ENCODE assay signal across 1 cellular context in the genomic region with DNA sequence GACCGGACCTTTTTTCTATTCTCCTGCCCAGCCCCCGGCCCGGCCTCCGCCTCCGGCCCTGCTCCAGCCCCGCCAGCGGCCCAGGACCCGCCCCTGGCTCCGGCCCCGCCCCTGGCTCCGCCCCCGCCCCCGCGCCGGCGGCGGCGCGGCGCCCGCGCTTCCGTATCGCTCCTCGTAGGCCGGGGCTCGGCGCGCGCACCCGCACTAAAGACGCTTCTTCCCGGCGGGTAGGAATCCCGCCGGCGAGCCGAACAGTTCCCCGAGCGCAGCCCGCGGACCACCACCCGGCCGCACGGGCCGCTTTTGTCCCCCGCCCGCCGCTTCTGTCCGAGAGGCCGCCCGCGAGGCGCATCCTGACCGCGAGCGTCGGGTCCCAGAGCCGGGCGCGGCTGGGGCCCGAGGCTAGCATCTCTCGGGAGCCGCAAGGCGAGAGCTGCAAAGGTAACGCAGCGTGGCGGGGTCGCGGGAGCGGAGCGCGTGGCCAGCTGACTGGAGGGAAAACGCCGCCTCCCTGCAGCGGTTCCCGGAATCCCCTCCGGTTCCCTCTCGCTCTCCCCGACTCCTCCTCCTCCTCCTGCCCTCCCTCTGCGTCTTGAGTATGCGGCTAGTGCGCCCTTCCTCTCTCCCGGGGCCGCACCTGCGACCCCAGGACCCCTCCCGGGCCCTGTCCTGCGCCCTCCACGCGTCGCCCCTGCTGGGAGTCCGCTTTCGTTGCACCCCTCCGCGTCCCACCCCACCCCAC.
TF ChIP-seq lines count a peak whose summit lies in the region.

Gene IFNAR2, plus strand, starts transcription at position 163 of the 742 bp plus-strand sequence. CDS start 11,985 bp downstream, outside the sequence.

TF ChIP-seq in HepG2, 621 proteins besides CTCF, POLR2A, EP300 and RAD21 (continued from another document and continues in another):
- TF ChIP-seq RERE (CRISPR knock-in tag; IDR thresholded peaks at IDR 0.05; ENCODE audit: low read depth) (no peak), KLF6 (CRISPR knock-in tag; IDR thresholded peaks at IDR 0.05) (0 out of 2 replicates have a peak, but pooled peaks have one; percentile 35), RFXAP (CRISPR knock-in tag; IDR thresholded peaks at IDR 0.05; ENCODE audit: borderline replicate concordance) (no peak), SALL1 (CRISPR knock-in tag; IDR thresholded peaks at IDR 0.05) (peak; percentile 40), YEATS4 (CRISPR knock-in tag; IDR thresholded peaks at IDR 0.05; ENCODE audit: borderline replicate concordance) (peak; percentile 73), TBX2 (CRISPR knock-in tag; IDR thresholded peaks at IDR 0.05; ENCODE audit: borderline replicate concordance) (peak; percentile 23; the same call in 1 of the 2 replicates), BRD4 (CRISPR knock-in tag; IDR thresholded peaks at IDR 0.05) (no peak), STAG1 (CRISPR knock-in tag; IDR thresholded peaks at IDR 0.05) (no peak), KLF12 (CRISPR knock-in tag; IDR thresholded peaks at IDR 0.05; ENCODE audit: borderline replicate concordance) (no peak), SP2 (CRISPR knock-in tag; IDR thresholded peaks at IDR 0.05) (peak; percentile 50; the same call in 1 of the 2 replicates), ELF4 (CRISPR knock-in tag; IDR thresholded peaks at IDR 0.05; ENCODE audit: borderline replicate concordance) (0 out of 2 replicates have a peak, but pooled peaks have one; percentile 35), BRF2 (CRISPR knock-in tag; IDR thresholded peaks at IDR 0.05) (0 out of 2 replicates have a peak, but pooled peaks have one; percentile 56), HMGXB4 (CRISPR knock-in tag; IDR thresholded peaks at IDR 0.05; ENCODE audit: borderline replicate concordance in 1 of 2, low read depth in 1 of 2) (peak in 1 of 2 experiments; percentile 31; a peak in 1 of 4 replicates), CBX1 (IDR thresholded peaks at IDR 0.05; ENCODE audit: low read depth) (no peak), NFKB2 (CRISPR knock-in tag; IDR thresholded peaks at IDR 0.05; ENCODE audit: borderline replicate concordance) (no peak), ATF3 (CRISPR knock-in tag; IDR thresholded peaks at IDR 0.05) (no peak), MAFG (CRISPR knock-in tag; IDR thresholded peaks at IDR 0.05) (peak; percentile 64), ADNP (CRISPR knock-in tag; IDR thresholded peaks at IDR 0.05) (no peak), ZNF878 (CRISPR knock-in tag; IDR thresholded peaks at IDR 0.05) (no peak), ZNF639 (CRISPR knock-in tag; conservative IDR thresholded peaks at IDR 0.05) (0 out of 2 replicates have a peak, but pooled peaks have one; percentile 25), SAP130 (CRISPR knock-in tag; IDR thresholded peaks at IDR 0.05; ENCODE audit: low read depth) (peak; percentile 26), NBN (conservative IDR thresholded peaks at IDR 0.05) (no peak), SNAPC2 (CRISPR knock-in tag; IDR thresholded peaks at IDR 0.05) (no peak), ZUFSP (CRISPR knock-in tag; IDR thresholded peaks at IDR 0.05; ENCODE audit: borderline replicate concordance) (no peak), POGZ (CRISPR knock-in tag; IDR thresholded peaks at IDR 0.05) (no peak; the same call in 1 of the 2 replicates), ZNF879 (CRISPR knock-in tag; IDR thresholded peaks at IDR 0.05) (0 out of 2 replicates have a peak, but pooled peaks have one; percentile 67), MAZ (IDR thresholded peaks at IDR 0.05; ENCODE audit: borderline replicate concordance, low read depth, low read length) (peak; percentile 44; the same call in 1 of the 2 replicates), MAZ (CRISPR knock-in tag; IDR thresholded peaks at IDR 0.05; ENCODE audit: low read depth) (no peak; the same call in 1 of the 2 replicates), POLR2G (IDR thresholded peaks at IDR 0.05; ENCODE audit: low read depth, low read length) (peak; percentile 60), AGO1 (IDR thresholded peaks at IDR 0.05; ENCODE audit: low read depth, low read length, poor library complexity, severe bottlenecking) (no peak), NCOA1 (CRISPR knock-in tag; IDR thresholded peaks at IDR 0.05) (0 out of 2 replicates have a peak, but pooled peaks have one; percentile 27)
- TF ChIP-seq, protein P1, sequence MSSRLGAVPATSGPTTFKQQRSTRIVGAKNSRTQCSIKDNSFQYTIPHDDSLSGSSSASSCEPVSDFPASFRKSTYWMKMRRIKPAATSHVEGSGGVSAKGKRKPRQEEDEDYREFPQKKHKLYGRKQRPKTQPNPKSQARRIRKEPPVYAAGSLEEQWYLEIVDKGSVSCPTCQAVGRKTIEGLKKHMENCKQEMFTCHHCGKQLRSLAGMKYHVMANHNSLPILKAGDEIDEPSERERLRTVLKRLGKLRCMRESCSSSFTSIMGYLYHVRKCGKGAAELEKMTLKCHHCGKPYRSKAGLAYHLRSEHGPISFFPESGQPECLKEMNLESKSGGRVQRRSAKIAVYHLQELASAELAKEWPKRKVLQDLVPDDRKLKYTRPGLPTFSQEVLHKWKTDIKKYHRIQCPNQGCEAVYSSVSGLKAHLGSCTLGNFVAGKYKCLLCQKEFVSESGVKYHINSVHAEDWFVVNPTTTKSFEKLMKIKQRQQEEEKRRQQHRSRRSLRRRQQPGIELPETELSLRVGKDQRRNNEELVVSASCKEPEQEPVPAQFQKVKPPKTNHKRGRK (CRISPR knock-in tag; IDR thresholded peaks at IDR 0.05), result no peak
- TF ChIP-seq, protein P2, sequence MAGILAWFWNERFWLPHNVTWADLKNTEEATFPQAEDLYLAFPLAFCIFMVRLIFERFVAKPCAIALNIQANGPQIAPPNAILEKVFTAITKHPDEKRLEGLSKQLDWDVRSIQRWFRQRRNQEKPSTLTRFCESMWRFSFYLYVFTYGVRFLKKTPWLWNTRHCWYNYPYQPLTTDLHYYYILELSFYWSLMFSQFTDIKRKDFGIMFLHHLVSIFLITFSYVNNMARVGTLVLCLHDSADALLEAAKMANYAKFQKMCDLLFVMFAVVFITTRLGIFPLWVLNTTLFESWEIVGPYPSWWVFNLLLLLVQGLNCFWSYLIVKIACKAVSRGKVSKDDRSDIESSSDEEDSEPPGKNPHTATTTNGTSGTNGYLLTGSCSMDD (CRISPR knock-in tag; IDR thresholded peaks at IDR 0.05), result no peak
- TF ChIP-seq, protein P3, sequence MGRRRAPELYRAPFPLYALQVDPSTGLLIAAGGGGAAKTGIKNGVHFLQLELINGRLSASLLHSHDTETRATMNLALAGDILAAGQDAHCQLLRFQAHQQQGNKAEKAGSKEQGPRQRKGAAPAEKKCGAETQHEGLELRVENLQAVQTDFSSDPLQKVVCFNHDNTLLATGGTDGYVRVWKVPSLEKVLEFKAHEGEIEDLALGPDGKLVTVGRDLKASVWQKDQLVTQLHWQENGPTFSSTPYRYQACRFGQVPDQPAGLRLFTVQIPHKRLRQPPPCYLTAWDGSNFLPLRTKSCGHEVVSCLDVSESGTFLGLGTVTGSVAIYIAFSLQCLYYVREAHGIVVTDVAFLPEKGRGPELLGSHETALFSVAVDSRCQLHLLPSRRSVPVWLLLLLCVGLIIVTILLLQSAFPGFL (CRISPR knock-in tag; IDR thresholded peaks at IDR 0.05), result no peak
- TF ChIP-seq, protein P4, sequence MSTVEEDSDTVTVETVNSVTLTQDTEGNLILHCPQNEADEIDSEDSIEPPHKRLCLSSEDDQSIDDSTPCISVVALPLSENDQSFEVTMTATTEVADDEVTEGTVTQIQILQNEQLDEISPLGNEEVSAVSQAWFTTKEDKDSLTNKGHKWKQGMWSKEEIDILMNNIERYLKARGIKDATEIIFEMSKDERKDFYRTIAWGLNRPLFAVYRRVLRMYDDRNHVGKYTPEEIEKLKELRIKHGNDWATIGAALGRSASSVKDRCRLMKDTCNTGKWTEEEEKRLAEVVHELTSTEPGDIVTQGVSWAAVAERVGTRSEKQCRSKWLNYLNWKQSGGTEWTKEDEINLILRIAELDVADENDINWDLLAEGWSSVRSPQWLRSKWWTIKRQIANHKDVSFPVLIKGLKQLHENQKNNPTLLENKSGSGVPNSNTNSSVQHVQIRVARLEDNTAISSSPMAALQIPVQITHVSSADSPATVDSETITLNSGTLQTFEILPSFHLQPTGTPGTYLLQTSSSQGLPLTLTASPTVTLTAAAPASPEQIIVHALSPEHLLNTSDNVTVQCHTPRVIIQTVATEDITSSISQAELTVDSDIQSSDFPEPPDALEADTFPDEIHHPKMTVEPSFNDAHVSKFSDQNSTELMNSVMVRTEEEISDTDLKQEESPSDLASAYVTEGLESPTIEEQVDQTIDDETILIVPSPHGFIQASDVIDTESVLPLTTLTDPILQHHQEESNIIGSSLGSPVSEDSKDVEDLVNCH (CRISPR knock-in tag; IDR thresholded peaks at IDR 0.05), result no peak
